8 cellular contexts compared by ENCODE assay signal in the genomic region with DNA sequence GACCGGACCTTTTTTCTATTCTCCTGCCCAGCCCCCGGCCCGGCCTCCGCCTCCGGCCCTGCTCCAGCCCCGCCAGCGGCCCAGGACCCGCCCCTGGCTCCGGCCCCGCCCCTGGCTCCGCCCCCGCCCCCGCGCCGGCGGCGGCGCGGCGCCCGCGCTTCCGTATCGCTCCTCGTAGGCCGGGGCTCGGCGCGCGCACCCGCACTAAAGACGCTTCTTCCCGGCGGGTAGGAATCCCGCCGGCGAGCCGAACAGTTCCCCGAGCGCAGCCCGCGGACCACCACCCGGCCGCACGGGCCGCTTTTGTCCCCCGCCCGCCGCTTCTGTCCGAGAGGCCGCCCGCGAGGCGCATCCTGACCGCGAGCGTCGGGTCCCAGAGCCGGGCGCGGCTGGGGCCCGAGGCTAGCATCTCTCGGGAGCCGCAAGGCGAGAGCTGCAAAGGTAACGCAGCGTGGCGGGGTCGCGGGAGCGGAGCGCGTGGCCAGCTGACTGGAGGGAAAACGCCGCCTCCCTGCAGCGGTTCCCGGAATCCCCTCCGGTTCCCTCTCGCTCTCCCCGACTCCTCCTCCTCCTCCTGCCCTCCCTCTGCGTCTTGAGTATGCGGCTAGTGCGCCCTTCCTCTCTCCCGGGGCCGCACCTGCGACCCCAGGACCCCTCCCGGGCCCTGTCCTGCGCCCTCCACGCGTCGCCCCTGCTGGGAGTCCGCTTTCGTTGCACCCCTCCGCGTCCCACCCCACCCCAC. TPM values are rescaled to one million over a fixed set of nuclear protein-coding genes. Genes with fewer than 3 reads are reported as not detected.
DNase-seq lines count a peak whose midpoint lies in the region; ATAC-seq and TF ChIP-seq lines count a peak whose summit lies in the region.

Gene IFNAR2 (plus strand): TSS at position 163 of the 742 bp plus-strand sequence. CDS start 11,985 bp downstream, outside the sequence.

- H3K9me3 Mint-ChIP-seq in natural killer cell treated with Interleukin-12 subunit alpha and Interleukin-12 subunit beta and Interleukin-15 and Interleukin-18, amount 100 ng/mL, for 72 hours: no peaks in the 10 kb centered on the region
- no peaks in the 10 kb centered on the region for H3K9me3 Mint-ChIP-seq in stimulated activated naive CD8-positive, alpha-beta T cell treated with anti-CD3 and anti-CD28 coated beads, Interleukin-15, Interleukin-2, amounts not matched to agents 100 ng/mL and 50 ng/mL, for 24 hours

- H3K9ac ChIP-seq in HUES6 (ENCODE audit: low read length): peak within 1 kb of the TSS; percentile 79

- H3K27me3 Mint-ChIP-seq in natural killer cell treated with Interleukin-12 subunit alpha and Interleukin-12 subunit beta and Interleukin-15 and Interleukin-18, amount 100 ng/mL, for 72 hours: no peaks in the 10 kb centered on the region
- H3K27me3 Mint-ChIP-seq in stimulated activated naive CD8-positive, alpha-beta T cell treated with anti-CD3 and anti-CD28 coated beads, Interleukin-15, Interleukin-2, amounts not matched to agents 100 ng/mL and 50 ng/mL, for 24 hours: no peaks in the 10 kb centered on the region

- peak within 1 kb of the TSS; percentile 85 to 86 for H3K27ac Mint-ChIP-seq in natural killer cell treated with Interleukin-12 subunit alpha and Interleukin-12 subunit beta and Interleukin-15 and Interleukin-18, amount 100 ng/mL, for 72 hours
- H3K27ac Mint-ChIP-seq in stimulated activated naive CD8-positive, alpha-beta T cell treated with anti-CD3 and anti-CD28 coated beads, Interleukin-15, Interleukin-2, amounts not matched to agents 100 ng/mL and 50 ng/mL, for 24 hours: peak within 1 kb of the TSS; percentile 90

- H3K4me3 Mint-ChIP-seq in natural killer cell treated with Interleukin-12 subunit alpha and Interleukin-12 subunit beta and Interleukin-15 and Interleukin-18, amount 100 ng/mL, for 72 hours: peak within 1 kb of the TSS; percentile 93
- H3K4me3 Mint-ChIP-seq in stimulated activated naive CD8-positive, alpha-beta T cell treated with anti-CD3 and anti-CD28 coated beads, Interleukin-15, Interleukin-2, amounts not matched to agents 100 ng/mL and 50 ng/mL, for 24 hours: peak within 1 kb of the TSS; percentile 89

- DNase-seq in COLO829 (ENCODE audit: low spot score) (peak; percentile 77), RPMI8226 (peak; percentile 82), fibroblast of pulmonary artery (ENCODE audit: low read depth) (peak; percentile 53)
- peak; percentile 71 for DNase-seq in activated T-helper 9 cell treated with anti-CD3 and anti-CD28 coated beads, Interleukin-2, amount 50 U/mL, for 16 hours (ENCODE audit: low read depth)
- DNase-seq in natural killer cell treated with Interleukin-12 subunit alpha and Interleukin-12 subunit beta and Interleukin-15 and Interleukin-18, amount 100 ng/mL, for 72 hours (ENCODE audit: low spot score): peak; percentile 83

- H3K9me3 ChIP-seq in HUES6 (ENCODE audit: control insufficient read depth, insufficient read depth, low read depth, low read length): peaks cover 2% of the 10 kb centered on the region; the same call in 1 of the 2 replicates

- peak; percentile 65 for ATAC-seq in GM21381 (IDR thresholded peaks at IDR 0.05; ENCODE audit: unreplicated experiment)
- peak; percentile 91 to 95 for ATAC-seq in natural killer cell treated with Interleukin-12 subunit alpha and Interleukin-12 subunit beta and Interleukin-15 and Interleukin-18, amount 100 ng/mL, for 72 hours

- H3K27ac ChIP-seq in HUES6 (ENCODE audit: low read depth, low read length): no peak within 1 kb of the TSS

- peaks cover 6% of the 10 kb centered on the region; the same call in 1 of the 2 replicates for H3K27me3 ChIP-seq in HUES6 (ENCODE audit: control insufficient read depth, insufficient read depth, low read length)

- H3K36me3 ChIP-seq in HUES6 (ENCODE audit: control insufficient read depth, insufficient read depth, low read length): no peaks in the 10 kb centered on the region

- peaks cover 11% of the 10 kb centered on the region for H3K36me3 Mint-ChIP-seq in natural killer cell treated with Interleukin-12 subunit alpha and Interleukin-12 subunit beta and Interleukin-15 and Interleukin-18, amount 100 ng/mL, for 72 hours
- peaks cover 29% of the 10 kb centered on the region for H3K36me3 Mint-ChIP-seq in stimulated activated naive CD8-positive, alpha-beta T cell treated with anti-CD3 and anti-CD28 coated beads, Interleukin-15, Interleukin-2, amounts not matched to agents 100 ng/mL and 50 ng/mL, for 24 hours (ENCODE audit: low read depth)

- TF ChIP-seq CTCF in fibroblast of pulmonary artery (IDR thresholded peaks at IDR 0.05; ENCODE audit: low read length, missing control alignments): no peak

- H3K4me1 ChIP-seq in HUES6 (ENCODE audit: control insufficient read depth, insufficient read depth, low read length): peaks cover 13% of the 10 kb centered on the region; the same call in 1 of the 2 replicates

- H3K4me3 ChIP-seq in HUES6 (ENCODE audit: low read depth, low read length): peak within 1 kb of the TSS; percentile 90
- peak within 1 kb of the TSS; percentile 87 for H3K4me3 ChIP-seq in fibroblast of pulmonary artery (replicated peaks; ENCODE audit: low read depth, low read length)

- peaks cover 42 to 56% of the 10 kb centered on the region in 2 donors for H3K4me1 Mint-ChIP-seq in natural killer cell treated with Interleukin-12 subunit alpha and Interleukin-12 subunit beta and Interleukin-15 and Interleukin-18, amount 100 ng/mL, for 72 hours (ENCODE audit: low read depth in 2 of 2)
- peaks cover 60% of the 10 kb centered on the region for H3K4me1 Mint-ChIP-seq in stimulated activated naive CD8-positive, alpha-beta T cell treated with anti-CD3 and anti-CD28 coated beads, Interleukin-15, Interleukin-2, amounts not matched to agents 100 ng/mL and 50 ng/mL, for 24 hours (ENCODE audit: low read depth)

RNA-seq across cellular contexts. Expression of gene IFNAR2, which starts in this region (rescaled TPM):
- total RNA-seq in natural killer cell treated with Interleukin-12 subunit alpha and Interleukin-12 subunit beta and Interleukin-15 and Interleukin-18, amount 100 ng/mL, for 72 hours: 10 to 100 TPM; 16.9 to 17.6 TPM
